20 cellular contexts compared by ENCODE assay signal in genomic region chr14:102537981-102538597, GRCh38.
"Had no signal": no experiment of that assay in that cellular context is flagged by ENCODE, and none has a peak within 500 bp of the region (broad histone marks: within the 10 kb centered on the region; RNA-seq: fewer than 3 reads in every experiment).

No MANE protein-coding gene starts in this region.

- DNase-seq: activated CD4-positive, alpha-beta T cell treated with anti-CD3 and anti-CD28 coated beads for 1 hour; activated CD4-positive, alpha-beta T cell treated with anti-CD3 and anti-CD28 coated beads, Interleukin-2, amount 50 U/mL, for 1 hour; activated CD8-positive, alpha-beta T cell treated with anti-CD3 and anti-CD28 coated beads, Interleukin-2, amount 10 ng/mL, durations not matched to agents 7 days and 5 days; activated gamma-delta T cell; activated naive CD4-positive, alpha-beta T cell treated with anti-CD3 and anti-CD28 coated beads, Interleukin-2, amount 50 U/mL, for 16 hours; activated naive CD8-positive, alpha-beta T cell treated with anti-CD3 and anti-CD28 coated beads, Interleukin-2, amount 50 U/mL, for 24 hours; brain microvascular endothelial cell; central memory CD4-positive, alpha-beta T cell; dermis blood vessel endothelial cell; effector CD8-positive, alpha-beta T cell; erythroblast; foreskin fibroblast; lower lobe of right lung; naive B cell; stimulated activated naive CD8-positive, alpha-beta T cell treated with anti-CD3 and anti-CD28 coated beads, Interleukin-15, amount 100 ng/mL, for 72 hours; T-helper 9 cell; tibial artery had no signal

- H3K4me3 Mint-ChIP-seq: activated CD8-positive, alpha-beta T cell treated with anti-CD3 and anti-CD28 coated beads, Interleukin-2, amount 10 ng/mL, durations not matched to agents 7 days and 5 days; activated naive CD8-positive, alpha-beta T cell treated with anti-CD3 and anti-CD28 coated beads, Interleukin-2, amount 50 U/mL, for 24 hours; activated T-helper 1 cell treated with anti-CD3 and anti-CD28 coated beads, Interleukin-12 subunit alpha, Interleukin-12 subunit beta, Interleukin-2, Interleukin-4 antibody, amounts not matched to agents 30 ng/mL and 10 ng/mL and 1 ng/mL, durations not matched to agents 14 hours and 24 hours and 36 hours; naive B cell; neural crest cell; stimulated activated naive CD8-positive, alpha-beta T cell treated with anti-CD3 and anti-CD28 coated beads, Interleukin-15, amount 100 ng/mL, for 72 hours had no signal

- H3K9me3 ChIP-seq: lower lobe of right lung, prostate gland, tibial artery had no signal

- H3K4me3 ChIP-seq: lower lobe of right lung, prostate gland, tibial artery had no signal

- H3K27ac Mint-ChIP-seq: activated CD8-positive, alpha-beta T cell treated with anti-CD3 and anti-CD28 coated beads, Interleukin-2, amount 10 ng/mL, durations not matched to agents 7 days and 5 days; activated naive CD8-positive, alpha-beta T cell treated with anti-CD3 and anti-CD28 coated beads, Interleukin-2, amount 50 U/mL, for 24 hours; activated T-helper 1 cell treated with anti-CD3 and anti-CD28 coated beads, Interleukin-12 subunit alpha, Interleukin-12 subunit beta, Interleukin-2, Interleukin-4 antibody, amounts not matched to agents 30 ng/mL and 10 ng/mL and 1 ng/mL, durations not matched to agents 14 hours and 24 hours and 36 hours; naive B cell had no signal

- H3K27ac ChIP-seq: brain microvascular endothelial cell, lower lobe of right lung, prostate gland, tibial artery had no signal

- H3K27me3 ChIP-seq: brain microvascular endothelial cell had no signal

- H3K36me3 ChIP-seq: brain microvascular endothelial cell, lower lobe of right lung, prostate gland, tibial artery had no signal

- H3K4me1 ChIP-seq: lower lobe of right lung, prostate gland had no signal

- H3K36me3 Mint-ChIP-seq: naive B cell had no signal

- H3K4me1 Mint-ChIP-seq: activated naive CD8-positive, alpha-beta T cell treated with anti-CD3 and anti-CD28 coated beads, Interleukin-2, amount 50 U/mL, for 24 hours; neural crest cell; stimulated activated naive CD8-positive, alpha-beta T cell treated with anti-CD3 and anti-CD28 coated beads, Interleukin-15, amount 100 ng/mL, for 72 hours had no signal

- H3K9me3 Mint-ChIP-seq: activated naive CD8-positive, alpha-beta T cell treated with anti-CD3 and anti-CD28 coated beads, Interleukin-2, amount 50 U/mL, for 24 hours; activated T-helper 1 cell treated with anti-CD3 and anti-CD28 coated beads, Interleukin-12 subunit alpha, Interleukin-12 subunit beta, Interleukin-2, Interleukin-4 antibody, amounts not matched to agents 30 ng/mL and 10 ng/mL and 1 ng/mL, durations not matched to agents 14 hours and 24 hours and 36 hours; naive B cell; neural crest cell; stimulated activated naive CD8-positive, alpha-beta T cell treated with anti-CD3 and anti-CD28 coated beads, Interleukin-15, amount 100 ng/mL, for 72 hours had no signal
